25 cellular contexts compared by ENCODE assay signal in genomic region chr2:233789554-233789953, GRCh38. TPM values are rescaled to one million over a fixed set of nuclear protein-coding genes. Genes with fewer than 3 reads are reported as not detected.
"Had no signal": no experiment of that assay in that cellular context is flagged by ENCODE, and none has a peak within 500 bp of the region (broad histone marks: within the 10 kb centered on the region; RNA-seq: fewer than 3 reads in every experiment).

No MANE protein-coding gene starts in this region.

- H3K36me3 Mint-ChIP-seq: brain had no signal

- H3K27me3 Mint-ChIP-seq: brain had no signal

- H3K4me1 Mint-ChIP-seq: brain had no signal

- H3K4me3 Mint-ChIP-seq: activated CD8-positive, alpha-beta T cell treated with anti-CD3 and anti-CD28 coated beads, Interleukin-2, amount 10 ng/mL, durations not matched to agents 7 days and 5 days; brain had no signal

- DNase-seq: activated CD4-positive, alpha-beta T cell treated with anti-CD3 and anti-CD28 coated beads for 4 hours; activated CD8-positive, alpha-beta memory T cell treated with anti-CD3 and anti-CD28 coated beads, Interleukin-2, amount 50 U/mL, for 48 hours; activated CD8-positive, alpha-beta T cell treated with anti-CD3 and anti-CD28 coated beads, Interleukin-2, amount 10 ng/mL, durations not matched to agents 7 days and 5 days; activated naive CD4-positive, alpha-beta T cell treated with anti-CD3 and anti-CD28 coated beads, Interleukin-2, amount 50 U/mL, for 16 hours; activated T-cell treated with anti-CD3 and anti-CD28 coated beads, Interleukin-2, amount 50 U/mL, for 1 hour; amniotic stem cell; MV-4-11; NCI-H1092 treated with DMSO at 0.1 percent for 48 hours; NCI-H1417 treated with DMSO at 0.1 percent for 48 hours; NCI-H1694; NCI-H2029 treated with DMSO at 0.1 percent for 48 hours; NCI-H345; NCI-H510A; NCI-H526 treated with DMSO at 0.1 percent for 48 hours; NCI-H82; SK-N-SH; T-helper 1 cell had no signal

- H3K27ac Mint-ChIP-seq: activated CD8-positive, alpha-beta T cell treated with anti-CD3 and anti-CD28 coated beads, Interleukin-2, amount 10 ng/mL, durations not matched to agents 7 days and 5 days; brain had no signal

- H3K4me2 ChIP-seq: KMS-11, SK-N-SH had no signal

- H3K9ac ChIP-seq: KMS-11, SK-N-SH had no signal

- H3K27ac ChIP-seq: KMS-11, VCaP had no signal

- H3K9me3 ChIP-seq: SK-N-SH had no signal

- ATAC-seq: activated CD8-positive, alpha-beta T cell treated with anti-CD3 and anti-CD28 coated beads, Interleukin-2, amount 10 ng/mL, durations not matched to agents 7 days and 5 days had no signal

RNA-seq across cellular contexts. Expression of gene MROH2A, which starts 11.4 kb away (rescaled TPM):
- total RNA-seq: activated CD8-positive, alpha-beta T cell treated with anti-CD3 and anti-CD28 coated beads, Interleukin-2, amount 10 ng/mL, durations not matched to agents 7 days and 5 days; astrocyte; MCF 10A; OCI-LY7; RPMI7951; T-helper 2 cell treated with Interferon-gamma antibody and Interleukin-4, amounts not matched to agents 100 ng/mL and 5 ng/mL, for 36 hours had no signal

RNA-seq across cellular contexts. Expression of gene UGT1A1, which starts 29.5 kb away (rescaled TPM):
- total RNA-seq: activated CD8-positive, alpha-beta T cell treated with anti-CD3 and anti-CD28 coated beads, Interleukin-2, amount 10 ng/mL, durations not matched to agents 7 days and 5 days; astrocyte; MCF 10A; OCI-LY7; RPMI7951; T-helper 2 cell treated with Interferon-gamma antibody and Interleukin-4, amounts not matched to agents 100 ng/mL and 5 ng/mL, for 36 hours had no signal
- polyA plus RNA-seq: SK-N-SH had no signal
